Comparison of ENCODE assay signal across 17 cellular contexts in the genomic region with DNA sequence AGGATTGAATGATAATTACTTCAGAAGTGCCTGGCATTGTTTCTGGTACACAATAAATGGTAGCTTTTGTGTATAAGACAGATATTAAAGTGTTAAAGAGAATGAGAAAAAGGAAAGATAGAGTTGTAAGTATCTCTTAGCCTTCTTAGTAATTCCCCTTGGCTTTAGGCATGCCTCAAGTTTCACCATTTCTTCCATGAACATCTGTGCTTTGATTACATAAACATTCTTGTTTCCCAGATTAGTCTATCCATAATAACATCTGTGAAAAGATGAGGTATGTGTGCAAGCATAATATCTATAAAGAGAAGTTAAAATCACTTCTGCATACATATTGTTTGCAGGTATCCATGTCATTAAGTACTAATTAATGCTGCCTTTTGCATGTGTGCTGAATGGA.
DNase-seq lines count a peak whose midpoint lies in the region; ATAC-seq, FAIRE-seq and TF ChIP-seq lines count a peak whose summit lies in the region.
"Had no signal": no experiment of that assay in that cellular context is flagged by ENCODE, and none has a peak within 500 bp of the region (broad histone marks: within the 10 kb centered on the region; RNA-seq: fewer than 3 reads in every experiment).

No MANE protein-coding gene starts in this region.

- no peak overlapping the region for H3K4me3 ChIP-seq in choroid plexus epithelial cell (ENCODE audit: low read depth, low read length)
- H3K4me3 ChIP-seq: BLaER1, K562 had no signal

- TF ChIP-seq CTCF in choroid plexus epithelial cell (conservative IDR thresholded peaks at IDR 0.05; ENCODE audit: low read depth, low read length) = no peak

- ATAC-seq in GM19395 (IDR thresholded peaks at IDR 0.05; ENCODE audit: unreplicated experiment) (no peak), GM19035 (IDR thresholded peaks at IDR 0.05; ENCODE audit: unreplicated experiment) (no peak)
- ATAC-seq: K562 had no signal

- DNase-seq in HCEC 1CT = peak; percentile 31
- peak; percentile 27 for DNase-seq in choroid plexus epithelial cell (ENCODE audit: low read depth)
- peak; percentile 30 for DNase-seq in iris pigment epithelial cell (ENCODE audit: low read depth)
- DNase-seq in HTR-8/SVneo (ENCODE audit: insufficient read length, low spot score) = no peak
- DNase-seq: CD4-positive, alpha-beta memory T cell; DMS153; DMS79; GDM1; GOT3; H7 had no signal

- no peak for FAIRE-seq in HTR-8/SVneo (lab: Jason Lieb, UNC)
- FAIRE-seq: A204.1, GM12892, GM18507, K562 had no signal
